In genomic region chr4:180828455-180829018, GRCh38 we compare ENCODE assay signal across 8 cellular contexts.
A peak's percentile ranks its signal among the peaks of the same experiment; 100 is the strongest.
DNase-seq lines count a peak whose midpoint lies in the region; TF ChIP-seq lines count a peak whose summit lies in the region.

No MANE protein-coding gene starts in this region.

- TF ChIP-seq CTCF in fibroblast of pulmonary artery (IDR thresholded peaks at IDR 0.05; ENCODE audit: low read length, missing control alignments) (peak; percentile 74), sigmoid colon (IDR thresholded peaks at IDR 0.05) (peak in 3 of 4 experiments; percentile 24 to 53 (median 27))

- no peaks in the 10 kb centered on the region for H3K27me3 ChIP-seq in sigmoid colon

- no peak overlapping the region for H3K4me3 ChIP-seq in fibroblast of pulmonary artery (replicated peaks; ENCODE audit: low read depth, low read length)
- H3K4me3 ChIP-seq in sigmoid colon, result no peak overlapping the region

- 1 to 5% methylated on average over 2 of the region's 2 CpGs for WGBS in sigmoid colon, 2 donors

- H3K36me3 ChIP-seq in sigmoid colon, result no peaks in the 10 kb centered on the region

- H3K27ac ChIP-seq in sigmoid colon, result no peak overlapping the region

- intact Hi-C loops in sigmoid colon (cut with DNase I), result no loop called here

- no peak for TF ChIP-seq POLR2A in sigmoid colon (IDR thresholded peaks at IDR 0.05)

- H3K9me3 ChIP-seq in sigmoid colon, result no peaks in the 10 kb centered on the region

- TF ChIP-seq EP300 in sigmoid colon (IDR thresholded peaks at IDR 0.05), result no peak

- DNase-seq in GDM1 (lab: John Stamatoyannopoulos, UW) (peak; percentile 5), NCI-H1048 (lab: John Stamatoyannopoulos, UW) (peak; percentile 6), SIG-M5 (lab: John Stamatoyannopoulos, UW) (peak; percentile 3), fibroblast of pulmonary artery (ENCODE audit: low read depth) (peak; percentile 85), sigmoid colon (no peak), UCSD-AML1 (lab: John Stamatoyannopoulos, UW; ENCODE audit: unreplicated experiment) (no peak), GM19238 (ENCODE audit: insufficient read length, low spot score) (no peak)
- DNase-seq in activated CD8-positive, alpha-beta memory T cell treated with anti-CD3 and anti-CD28 coated beads, Interleukin-2, amount 50 U/mL, for 4 hours, result no peak

- H3K4me1 ChIP-seq in sigmoid colon, result peaks cover 0 to 12% (median 4%) of the 10 kb centered on the region in 4 donors

Comparison
In these comparisons a context has a peak if more than half of its experiments do, and no peak if none do; other contexts are left out.
1. DNase-seq: peak in GDM1 (single experiment), NCI-H1048 (single experiment), SIG-M5 (single experiment) and fibroblast of pulmonary artery (single experiment); none in sigmoid colon (single experiment), UCSD-AML1 (single experiment), GM19238 (single experiment) and activated CD8-positive, alpha-beta memory T cell treated with anti-CD3 and anti-CD28 coated beads, Interleukin-2, amount 50 U/mL, for 4 hours (single experiment).